Comparison of ENCODE assay signal across 8 cellular contexts in the genomic region with DNA sequence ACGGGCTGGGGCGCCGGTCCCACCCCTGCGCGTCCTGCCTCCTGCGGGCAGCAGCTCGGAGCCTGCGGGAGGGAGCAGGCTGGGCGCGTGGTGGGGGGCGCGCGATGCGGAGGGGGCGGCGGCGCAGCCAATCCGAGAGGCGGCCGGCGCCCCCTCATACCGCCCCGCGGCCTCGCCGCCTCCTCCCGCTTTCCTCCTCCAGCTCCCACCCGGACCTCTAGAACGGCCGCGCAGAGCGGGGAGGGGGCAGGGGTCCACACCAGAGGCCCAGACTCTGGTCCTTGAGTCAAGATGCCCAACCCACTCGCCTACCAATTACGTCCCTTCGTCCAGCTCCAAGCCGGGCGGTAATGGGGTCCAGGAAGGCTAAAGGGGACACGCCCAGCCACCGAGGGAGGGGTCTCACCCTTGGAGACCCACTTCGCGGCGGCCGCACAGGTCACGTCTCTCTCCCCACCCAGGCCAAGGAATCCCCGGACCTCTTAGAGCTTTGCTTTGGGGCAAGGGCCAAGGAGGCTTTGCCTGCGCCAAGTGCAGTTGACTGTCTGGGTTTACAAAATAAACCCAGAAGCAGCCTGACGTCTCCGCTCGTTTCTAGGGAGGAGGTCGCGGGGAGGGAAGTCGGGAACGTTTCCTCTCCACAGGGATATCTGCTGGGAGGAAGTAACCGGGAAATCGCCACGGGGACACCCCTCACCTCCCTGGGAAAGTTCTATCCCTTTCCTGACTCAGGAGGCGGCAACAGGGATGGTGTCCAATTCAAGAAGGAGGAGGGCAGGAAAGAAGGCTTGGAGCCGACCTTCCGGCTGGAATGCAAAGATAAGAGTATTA. TPM values are rescaled to one million over a fixed set of nuclear protein-coding genes. Genes with fewer than 3 reads are reported as not detected.
A peak's percentile ranks its signal among the peaks of the same experiment; 100 is the strongest.
DNase-seq lines count a peak whose midpoint lies in the region; ATAC-seq and TF ChIP-seq lines count a peak whose summit lies in the region.

A gene with protein sequence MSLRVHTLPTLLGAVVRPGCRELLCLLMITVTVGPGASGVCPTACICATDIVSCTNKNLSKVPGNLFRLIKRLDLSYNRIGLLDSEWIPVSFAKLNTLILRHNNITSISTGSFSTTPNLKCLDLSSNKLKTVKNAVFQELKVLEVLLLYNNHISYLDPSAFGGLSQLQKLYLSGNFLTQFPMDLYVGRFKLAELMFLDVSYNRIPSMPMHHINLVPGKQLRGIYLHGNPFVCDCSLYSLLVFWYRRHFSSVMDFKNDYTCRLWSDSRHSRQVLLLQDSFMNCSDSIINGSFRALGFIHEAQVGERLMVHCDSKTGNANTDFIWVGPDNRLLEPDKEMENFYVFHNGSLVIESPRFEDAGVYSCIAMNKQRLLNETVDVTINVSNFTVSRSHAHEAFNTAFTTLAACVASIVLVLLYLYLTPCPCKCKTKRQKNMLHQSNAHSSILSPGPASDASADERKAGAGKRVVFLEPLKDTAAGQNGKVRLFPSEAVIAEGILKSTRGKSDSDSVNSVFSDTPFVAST (minus strand): TSS at position 66 of the 831 bp plus-strand sequence. CDS start 957 bp downstream, outside the sequence.

- peaks cover 0 to 3% (median 0%) of the 10 kb centered on the region in 7 donors for H3K9me3 Mint-ChIP-seq in CD4-positive, CD25-positive, alpha-beta regulatory T cell

- H3K4me3 Mint-ChIP-seq in CD4-positive, CD25-positive, alpha-beta regulatory T cell: peak within 1 kb of the TSS; percentile 96 to 98 (median 98)

- 1% methylated on average over 7 to 12 of the region's 59 CpGs for WGBS in esophagus squamous epithelium, 2 donors

- intact Hi-C loops in esophagus squamous epithelium (cut with DNase I): loop anchor here (5.0 kb wide), 1 partner anchor 227 kb away; no protein-coding TSS in a partner anchor

- no peaks in the 10 kb centered on the region for H3K9me3 ChIP-seq in CD4-positive, CD25-positive, alpha-beta regulatory T cell (ENCODE audit: control insufficient read depth in 2 of 2, low read length in 2 of 2)
- no peaks in the 10 kb centered on the region for H3K9me3 ChIP-seq in esophagus squamous epithelium
- H3K9me3 ChIP-seq in muscle layer of duodenum (ENCODE audit: control insufficient read depth in 1 of 2, low read length in 2 of 2): no peaks in the 10 kb centered on the region

- no peaks in the 10 kb centered on the region for H3K36me3 Mint-ChIP-seq in CD4-positive, CD25-positive, alpha-beta regulatory T cell

- DNase-seq in CD4-positive, CD25-positive, alpha-beta regulatory T cell: peak; percentile 29 to 51 (median 37)
- DNase-seq in NCI-H460 (ENCODE audit: extremely low read depth, low read depth) (peak; percentile 52), activated T-cell treated with anti-CD3 and anti-CD28 coated beads for 4 hours (peak; percentile 30), esophagus squamous epithelium (lab: John Stamatoyannopoulos, UW) (no peak), substantia nigra (lab: John Stamatoyannopoulos, UW) (peak in 26 of 49 donors; percentile 5 to 50 (median 30)), GM19240 (ENCODE audit: insufficient read length, low spot score) (no peak)

- H3K27me3 Mint-ChIP-seq in CD4-positive, CD25-positive, alpha-beta regulatory T cell: no peaks in the 10 kb centered on the region

- peak in 1 of 6 experiments; percentile 1 for TF ChIP-seq CTCF in esophagus squamous epithelium (IDR thresholded peaks at IDR 0.05)

- peak within 1 kb of the TSS; percentile 75 for H3K27ac ChIP-seq in CD4-positive, CD25-positive, alpha-beta regulatory T cell (ENCODE audit: insufficient read depth, low read length, poor library complexity, severe bottlenecking)
- H3K27ac ChIP-seq in esophagus squamous epithelium: peak within 1 kb of the TSS; percentile 78 to 96 (median 94)
- peak within 1 kb of the TSS; percentile 93 for H3K27ac ChIP-seq in muscle layer of duodenum (ENCODE audit: low read length)
- H3K27ac ChIP-seq in substantia nigra (ENCODE audit: low read depth, low read length, poor library complexity, severe bottlenecking): peak within 1 kb of the TSS; percentile 53

- H3K27me3 ChIP-seq in CD4-positive, CD25-positive, alpha-beta regulatory T cell (ENCODE audit: control insufficient read depth, insufficient read depth, low read length): no peaks in the 10 kb centered on the region
- H3K27me3 ChIP-seq in esophagus squamous epithelium (no peaks in the 10 kb centered on the region), muscle layer of duodenum (ENCODE audit: low read depth, low read length) (no peaks in the 10 kb centered on the region)

- peak; percentile 25 to 36 for ATAC-seq in CD4-positive, CD25-positive, alpha-beta regulatory T cell (ENCODE audit: low read depth in 2 of 2)
- ATAC-seq in GM21529 (IDR thresholded peaks at IDR 0.05; ENCODE audit: unreplicated experiment): peak; percentile 31

- peak within 1 kb of the TSS; percentile 93 for H3K4me3 ChIP-seq in CD4-positive, CD25-positive, alpha-beta regulatory T cell (ENCODE audit: low read depth, low read length)
- H3K4me3 ChIP-seq in esophagus squamous epithelium: peak within 1 kb of the TSS; percentile 70 to 90 (median 83)
- peak within 1 kb of the TSS; percentile 87 to 91 for H3K4me3 ChIP-seq in muscle layer of duodenum (ENCODE audit: low read depth in 1 of 2, low read length in 2 of 2)

- TF ChIP-seq POLR2A in esophagus squamous epithelium (IDR thresholded peaks at IDR 0.05): no peak

- H3K4me1 Mint-ChIP-seq in CD4-positive, CD25-positive, alpha-beta regulatory T cell: peaks cover 32 to 81% (median 67%) of the 10 kb centered on the region in 4 donors

- peaks cover 63% of the 10 kb centered on the region for H3K4me1 ChIP-seq in CD4-positive, CD25-positive, alpha-beta regulatory T cell (ENCODE audit: control insufficient read depth, insufficient read depth, low read length, poor library complexity, severe bottlenecking)
- H3K4me1 ChIP-seq in esophagus squamous epithelium: peaks cover 1 to 71% (median 17%) of the 10 kb centered on the region in 3 donors
- H3K4me1 ChIP-seq in muscle layer of duodenum (ENCODE audit: control insufficient read depth in 1 of 2, insufficient read depth in 2 of 2, low read length in 2 of 2): peaks cover 0 to 7% of the 10 kb centered on the region in 2 donors

- H3K27ac Mint-ChIP-seq in CD4-positive, CD25-positive, alpha-beta regulatory T cell: peak within 1 kb of the TSS; percentile 89 to 98 (median 95)

- H3K36me3 ChIP-seq in CD4-positive, CD25-positive, alpha-beta regulatory T cell (ENCODE audit: control insufficient read depth, insufficient read depth, low read length): no peaks in the 10 kb centered on the region
- H3K36me3 ChIP-seq in esophagus squamous epithelium: no peaks in the 10 kb centered on the region
- no peaks in the 10 kb centered on the region for H3K36me3 ChIP-seq in muscle layer of duodenum (ENCODE audit: control insufficient read depth in 1 of 2, insufficient read depth in 2 of 2, low read length in 2 of 2)

RNA-seq across cellular contexts. Expression of the gene that starts here (rescaled TPM):
- 7.2 TPM for total RNA-seq in CD4-positive, CD25-positive, alpha-beta regulatory T cell
- polyA plus RNA-seq in CD4-positive, CD25-positive, alpha-beta regulatory T cell: 10 to 100 TPM in 3 of 4 donors, 1 to 10 TPM in 1; 9.0 to 12.9 (median 11.7) TPM
- total RNA-seq in NCI-H460 (2014; rRNA removed; shearing (Covaris generic)): 14.9 and 17.4 TPM in 2 replicates
- 10.2 and 13.6 TPM in 2 replicates for polyA plus RNA-seq in NCI-H460 (2014; cell fraction: nucleus; rRNA removed)
- total RNA-seq in esophagus squamous epithelium: 1 to 10 TPM; 1.6 to 4.8 (median 2.9) TPM

Comparison
In these comparisons a context has a peak if more than half of its experiments do, and no peak if none do; other contexts are left out.
1. DNase-seq: peak in CD4-positive, CD25-positive, alpha-beta regulatory T cell (3 of 3), NCI-H460 (single experiment), activated T-cell treated with anti-CD3 and anti-CD28 coated beads for 4 hours (single experiment) and substantia nigra (26 of 49); none in esophagus squamous epithelium (single experiment) and GM19240 (single experiment).
2. Peak in every context shown above with its lines, with median percentiles within 50 percentile points of each other: H3K27ac ChIP-seq and H3K4me3 ChIP-seq.